In genomic region chr3:69385033-69385722, GRCh38 we compare ENCODE assay signal across 1 cellular context.
TF ChIP-seq lines count a peak whose summit lies in the region.

No MANE protein-coding gene starts in this region.

TF ChIP-seq in HEK293, 187 proteins besides CTCF, POLR2A, EP300 and RAD21 (continued from another document):
- no peak for TF ChIP-seq ZNF174 (tag by site-specific recombination; IDR thresholded peaks at IDR 0.05)
- TF ChIP-seq KLF8 (tag by site-specific recombination; IDR thresholded peaks at IDR 0.05): no peak
- TF ChIP-seq, protein P1, sequence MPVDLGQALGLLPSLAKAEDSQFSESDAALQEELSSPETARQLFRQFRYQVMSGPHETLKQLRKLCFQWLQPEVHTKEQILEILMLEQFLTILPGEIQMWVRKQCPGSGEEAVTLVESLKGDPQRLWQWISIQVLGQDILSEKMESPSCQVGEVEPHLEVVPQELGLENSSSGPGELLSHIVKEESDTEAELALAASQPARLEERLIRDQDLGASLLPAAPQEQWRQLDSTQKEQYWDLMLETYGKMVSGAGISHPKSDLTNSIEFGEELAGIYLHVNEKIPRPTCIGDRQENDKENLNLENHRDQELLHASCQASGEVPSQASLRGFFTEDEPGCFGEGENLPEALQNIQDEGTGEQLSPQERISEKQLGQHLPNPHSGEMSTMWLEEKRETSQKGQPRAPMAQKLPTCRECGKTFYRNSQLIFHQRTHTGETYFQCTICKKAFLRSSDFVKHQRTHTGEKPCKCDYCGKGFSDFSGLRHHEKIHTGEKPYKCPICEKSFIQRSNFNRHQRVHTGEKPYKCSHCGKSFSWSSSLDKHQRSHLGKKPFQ (tag by site-specific recombination; IDR thresholded peaks at IDR 0.05): no peak
- peak; percentile 60 for TF ChIP-seq ZBTB17 (tag by site-specific recombination; IDR thresholded peaks at IDR 0.05)
- no peak for TF ChIP-seq PATZ1 (tag by site-specific recombination; IDR thresholded peaks at IDR 0.05)
- no peak for TF ChIP-seq ZNF19 (tag by site-specific recombination; IDR thresholded peaks at IDR 0.05; ENCODE audit: low read depth)
- TF ChIP-seq ZNF341 (tag by site-specific recombination; IDR thresholded peaks at IDR 0.05; ENCODE audit: low read depth): peak; percentile 60
